ENCODE assay signal across 21 cellular contexts in the genomic region with DNA sequence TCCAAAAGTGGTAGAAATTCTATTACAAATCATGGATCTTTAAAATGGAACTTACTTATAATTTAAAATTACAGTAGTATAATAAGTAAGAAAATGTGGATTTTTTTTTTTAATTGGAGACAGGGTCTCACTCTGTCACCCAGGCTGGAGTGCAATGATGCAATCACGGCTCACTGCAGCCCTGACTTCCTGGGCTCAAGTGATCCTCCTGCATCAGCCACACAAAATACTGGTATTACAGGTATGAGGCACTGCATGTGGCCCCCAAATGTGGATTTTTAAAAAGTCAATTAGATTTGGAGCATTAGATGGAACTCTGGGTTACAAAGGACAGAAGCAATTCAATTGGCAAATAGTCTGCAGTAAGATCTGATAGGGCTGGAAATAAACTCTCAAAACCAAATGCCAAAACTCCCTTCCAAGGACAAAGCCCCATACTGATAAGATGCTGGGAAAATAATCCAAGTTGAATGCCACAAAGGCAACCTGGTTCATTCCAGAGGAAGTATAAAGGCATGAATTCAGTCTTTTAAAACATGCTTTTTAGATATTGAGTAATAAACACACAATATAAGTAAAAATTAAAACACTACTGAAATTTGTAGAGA.
"Had no signal": no experiment of that assay in that cellular context is flagged by ENCODE, and none has a peak within 500 bp of the region (broad histone marks: within the 10 kb centered on the region; RNA-seq: fewer than 3 reads in every experiment).

No MANE protein-coding gene starts in this region.

- H3K4me3 ChIP-seq: mucosa of descending colon, pancreas, sigmoid colon, testis, tibial artery had no signal

- H3K27ac Mint-ChIP-seq: mesothelial cell of epicardium; naive B cell; natural killer cell treated with Interleukin-12 subunit alpha and Interleukin-12 subunit beta and Interleukin-15 and Interleukin-18, amount 100 ng/mL, for 72 hours; stimulated activated effector memory CD8-positive, alpha-beta T cell treated with anti-CD3 and anti-CD28 coated beads, Interleukin-12 subunit alpha, Interleukin-12 subunit beta, amount 100 ng/mL, for 72 hours; type B pancreatic cell had no signal

- ATAC-seq: mucosa of descending colon; natural killer cell treated with Interleukin-12 subunit alpha and Interleukin-12 subunit beta and Interleukin-15 and Interleukin-18, amount 100 ng/mL, for 72 hours; stimulated activated effector memory CD8-positive, alpha-beta T cell treated with anti-CD3 and anti-CD28 coated beads, Interleukin-12 subunit alpha, Interleukin-12 subunit beta, amount 100 ng/mL, for 72 hours had no signal

- H3K4me1 ChIP-seq: sigmoid colon, testis, tibial artery had no signal

- DNase-seq: cortex of kidney; effector CD4-positive, alpha-beta T cell; hypothalamus; mesenchymal stem cell; mucosa of descending colon; naive B cell; pancreas; retina; sigmoid colon; stimulated activated CD4-positive, alpha-beta T cell treated with anti-CD3 and anti-CD28 coated beads, Interleukin-2, amount 100 ng/mL, for 24 hours; stimulated activated CD4-positive, alpha-beta T cell treated with anti-CD3 and anti-CD28 coated beads, Interleukin-4, amount 100 ng/mL, for 24 hours; stimulated activated naive CD4-positive, alpha-beta T cell treated with Interleukin-2 at 50 U/mL for 16 hours; substantia nigra; testis; tibial artery had no signal

- H3K9me3 ChIP-seq: neutrophil, pancreas, sigmoid colon, testis, tibial artery had no signal

- H3K27me3 Mint-ChIP-seq: naive B cell; natural killer cell treated with Interleukin-12 subunit alpha and Interleukin-12 subunit beta and Interleukin-15 and Interleukin-18, amount 100 ng/mL, for 72 hours; type B pancreatic cell had no signal

- H3K36me3 ChIP-seq: neutrophil, pancreas, sigmoid colon, tibial artery had no signal

- H3K27ac ChIP-seq: neutrophil, pancreas, sigmoid colon, testis, tibial artery had no signal

- H3K36me3 Mint-ChIP-seq: mesothelial cell of epicardium; naive B cell; natural killer cell treated with Interleukin-12 subunit alpha and Interleukin-12 subunit beta and Interleukin-15 and Interleukin-18, amount 100 ng/mL, for 72 hours; stimulated activated effector memory CD8-positive, alpha-beta T cell treated with anti-CD3 and anti-CD28 coated beads, Interleukin-12 subunit alpha, Interleukin-12 subunit beta, amount 100 ng/mL, for 72 hours had no signal

- H3K4me3 Mint-ChIP-seq: mesothelial cell of epicardium; naive B cell; natural killer cell treated with Interleukin-12 subunit alpha and Interleukin-12 subunit beta and Interleukin-15 and Interleukin-18, amount 100 ng/mL, for 72 hours; neural crest cell; stimulated activated effector memory CD8-positive, alpha-beta T cell treated with anti-CD3 and anti-CD28 coated beads, Interleukin-12 subunit alpha, Interleukin-12 subunit beta, amount 100 ng/mL, for 72 hours; type B pancreatic cell had no signal

- H3K4me1 Mint-ChIP-seq: mesothelial cell of epicardium; naive B cell; neural crest cell; stimulated activated effector memory CD8-positive, alpha-beta T cell treated with anti-CD3 and anti-CD28 coated beads, Interleukin-12 subunit alpha, Interleukin-12 subunit beta, amount 100 ng/mL, for 72 hours had no signal

- H3K27me3 ChIP-seq: neutrophil, pancreas, sigmoid colon, testis, tibial artery had no signal
